ENCODE assay signal across 28 cellular contexts in the genomic region with DNA sequence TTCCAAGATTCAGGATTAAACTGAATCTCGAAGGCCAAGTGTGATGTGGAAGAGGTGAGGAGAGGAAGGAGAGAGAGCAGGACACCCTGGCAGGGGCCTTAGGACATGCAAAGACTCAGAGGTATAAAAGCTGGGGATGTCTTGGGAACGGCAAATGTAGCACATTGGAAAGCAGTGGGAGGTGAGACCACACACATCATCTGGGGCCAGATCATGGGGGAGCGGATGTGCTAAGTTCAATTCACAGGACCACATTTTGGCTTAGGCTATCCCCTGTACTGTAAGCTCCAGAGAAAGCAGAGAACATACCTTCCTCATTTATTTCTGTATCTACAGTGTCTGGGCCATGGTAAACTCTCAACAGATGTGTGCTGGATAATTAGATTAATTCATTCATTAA.
"Had no signal": no experiment of that assay in that cellular context is flagged by ENCODE, and none has a peak within 500 bp of the region (broad histone marks: within the 10 kb centered on the region; RNA-seq: fewer than 3 reads in every experiment).

No MANE protein-coding gene starts in this region.

- H3K4me3 ChIP-seq: coronary artery, gastrocnemius medialis, lower lobe of right lung, mucosa of descending colon, neural progenitor cell, ovary, psoas muscle, sigmoid colon, testis, tibial nerve, upper lobe of left lung, uterus had no signal

- H3K27ac ChIP-seq: coronary artery, gastrocnemius medialis, lower lobe of right lung, neural progenitor cell, ovary, psoas muscle, testis, tibial nerve, upper lobe of left lung, uterus had no signal

- H3K27ac Mint-ChIP-seq: memory B cell; mesothelial cell of epicardium; naive B cell; natural killer cell treated with Interleukin-12 subunit alpha and Interleukin-12 subunit beta and Interleukin-15 and Interleukin-18, amount 100 ng/mL, for 72 hours; neural progenitor cell; stimulated activated effector memory CD8-positive, alpha-beta T cell treated with anti-CD3 and anti-CD28 coated beads, Interleukin-12 subunit alpha, Interleukin-12 subunit beta, amount 100 ng/mL, for 72 hours had no signal

- H3K36me3 ChIP-seq: gastrocnemius medialis, lower lobe of right lung, neural progenitor cell, ovary, sigmoid colon, tibial nerve, upper lobe of left lung, uterus had no signal

- H3K36me3 Mint-ChIP-seq: memory B cell; mesothelial cell of epicardium; naive B cell; natural killer cell treated with Interleukin-12 subunit alpha and Interleukin-12 subunit beta and Interleukin-15 and Interleukin-18, amount 100 ng/mL, for 72 hours; neural progenitor cell; stimulated activated effector memory CD8-positive, alpha-beta T cell treated with anti-CD3 and anti-CD28 coated beads, Interleukin-12 subunit alpha, Interleukin-12 subunit beta, amount 100 ng/mL, for 72 hours had no signal

- H3K27me3 ChIP-seq: gastrocnemius medialis, neural progenitor cell, ovary, sigmoid colon, testis, tibial nerve, upper lobe of left lung, uterus had no signal

- H3K9me3 ChIP-seq: gastrocnemius medialis, lower lobe of right lung, mucosa of descending colon, ovary, psoas muscle, sigmoid colon, testis, tibial nerve, upper lobe of left lung, uterus had no signal

- H3K4me3 Mint-ChIP-seq: memory B cell; mesothelial cell of epicardium; naive B cell; natural killer cell treated with Interleukin-12 subunit alpha and Interleukin-12 subunit beta and Interleukin-15 and Interleukin-18, amount 100 ng/mL, for 72 hours; neural progenitor cell; stimulated activated effector memory CD8-positive, alpha-beta T cell treated with anti-CD3 and anti-CD28 coated beads, Interleukin-12 subunit alpha, Interleukin-12 subunit beta, amount 100 ng/mL, for 72 hours had no signal

- H3K9me3 Mint-ChIP-seq: memory B cell; mesothelial cell of epicardium; naive B cell; natural killer cell treated with Interleukin-12 subunit alpha and Interleukin-12 subunit beta and Interleukin-15 and Interleukin-18, amount 100 ng/mL, for 72 hours; stimulated activated effector memory CD8-positive, alpha-beta T cell treated with anti-CD3 and anti-CD28 coated beads, Interleukin-12 subunit alpha, Interleukin-12 subunit beta, amount 100 ng/mL, for 72 hours had no signal

- DNase-seq: dermis blood vessel endothelial cell; effector memory CD4-positive, alpha-beta T cell; erythroblast; gastrocnemius medialis; head of caudate nucleus; left ventricle myocardium superior; lower lobe of right lung; mucosa of descending colon; naive B cell; occipital lobe; ovary; posterior cingulate gyrus; psoas muscle; right cardiac atrium; sigmoid colon; stimulated activated CD4-positive, alpha-beta T cell treated with anti-CD3 and anti-CD28 coated beads, Interleukin-2, amount 100 ng/mL, for 24 hours; stimulated activated CD4-positive, alpha-beta T cell treated with anti-CD3 and anti-CD28 coated beads, Interleukin-4, amount 100 ng/mL, for 24 hours; stimulated activated naive CD8-positive, alpha-beta T cell treated with anti-CD3 and anti-CD28 coated beads, Interleukin-15, Interleukin-2, amounts not matched to agents 100 U/mL and 50 U/mL, for 24 hours; testis; upper lobe of left lung; uterus had no signal

- H3K4me1 ChIP-seq: gastrocnemius medialis, lower lobe of right lung, psoas muscle, testis, tibial nerve, upper lobe of left lung, uterus had no signal

- ATAC-seq: gastrocnemius medialis; lower lobe of right lung; mucosa of descending colon; natural killer cell treated with Interleukin-12 subunit alpha and Interleukin-12 subunit beta and Interleukin-15 and Interleukin-18, amount 100 ng/mL, for 72 hours; psoas muscle; right cardiac atrium; stimulated activated effector memory CD8-positive, alpha-beta T cell treated with anti-CD3 and anti-CD28 coated beads, Interleukin-12 subunit alpha, Interleukin-12 subunit beta, amount 100 ng/mL, for 72 hours; stimulated activated naive CD8-positive, alpha-beta T cell treated with anti-CD3 and anti-CD28 coated beads, Interleukin-15, Interleukin-2, amounts not matched to agents 100 U/mL and 50 U/mL, for 24 hours had no signal
